11 cellular contexts compared by ENCODE assay signal in the genomic region with DNA sequence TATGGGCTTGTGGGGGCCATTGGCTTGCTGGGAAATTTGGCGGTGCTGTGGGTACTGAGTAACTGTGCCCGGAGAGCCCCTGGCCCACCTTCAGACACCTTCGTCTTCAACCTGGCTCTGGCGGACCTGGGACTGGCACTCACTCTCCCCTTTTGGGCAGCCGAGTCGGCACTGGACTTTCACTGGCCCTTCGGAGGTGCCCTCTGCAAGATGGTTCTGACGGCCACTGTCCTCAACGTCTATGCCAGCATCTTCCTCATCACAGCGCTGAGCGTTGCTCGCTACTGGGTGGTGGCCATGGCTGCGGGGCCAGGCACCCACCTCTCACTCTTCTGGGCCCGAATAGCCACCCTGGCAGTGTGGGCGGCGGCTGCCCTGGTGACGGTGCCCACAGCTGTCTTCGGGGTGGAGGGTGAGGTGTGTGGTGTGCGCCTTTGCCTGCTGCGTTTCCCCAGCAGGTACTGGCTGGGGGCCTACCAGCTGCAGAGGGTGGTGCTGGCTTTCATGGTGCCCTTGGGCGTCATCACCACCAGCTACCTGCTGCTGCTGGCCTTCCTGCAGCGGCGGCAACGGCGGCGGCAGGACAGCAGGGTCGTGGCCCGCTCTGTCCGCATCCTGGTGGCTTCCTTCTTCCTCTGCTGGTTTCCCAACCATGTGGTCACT. TPM values are rescaled to one million over a fixed set of nuclear protein-coding genes. Genes with fewer than 3 reads are reported as not detected.
DNase-seq lines count a peak whose midpoint lies in the region; ATAC-seq and TF ChIP-seq lines count a peak whose summit lies in the region.
"Had no signal": no experiment of that assay in that cellular context is flagged by ENCODE, and none has a peak within 500 bp of the region (broad histone marks: within the 10 kb centered on the region; RNA-seq: fewer than 3 reads in every experiment).

No MANE protein-coding gene starts in this region.

- no peak for TF ChIP-seq CTCF in SK-N-SH (IDR thresholded peaks at IDR 0.05)
- TF ChIP-seq CTCF in Panc1 (IDR thresholded peaks at IDR 0.05) = no peak
- no peak for TF ChIP-seq CTCF in endodermal cell (conservative IDR thresholded peaks at IDR 0.05)

- H3K9me3 ChIP-seq in SK-N-SH (no peaks in the 10 kb centered on the region), Panc1 (ENCODE audit: control insufficient read depth, insufficient read depth, low read depth, low read length) (no peaks in the 10 kb centered on the region), endodermal cell (ENCODE audit: control insufficient read depth, low read length) (no peaks in the 10 kb centered on the region), skeletal muscle satellite cell (replicated peaks; ENCODE audit: low read length) (no peaks in the 10 kb centered on the region)

- 92% methylated on average over 16 of the region's 29 CpGs for WGBS in SK-N-SH (ENCODE audit: low lambda C conversion rate)
- whole genome bisulfite sequencing in endodermal cell (ENCODE audit: insufficient coverage in 1 of 2, insufficient read length in 1 of 2), 2 experiments = 93 to 97% methylated on average over 20 to 29 of the region's 29 CpGs

- H3K79me2 ChIP-seq in SK-N-SH (ENCODE audit: insufficient read depth) = no peaks in the 10 kb centered on the region

- H3K27me3 ChIP-seq in SK-N-SH (ENCODE audit: insufficient read depth) = no peaks in the 10 kb centered on the region
- H3K27me3 ChIP-seq in Panc1 (ENCODE audit: control insufficient read depth, insufficient read depth, low read length) = no peaks in the 10 kb centered on the region
- H3K27me3 ChIP-seq in endodermal cell (ENCODE audit: control insufficient read depth, insufficient read depth, low read length, poor library complexity, severe bottlenecking) = no peaks in the 10 kb centered on the region
- H3K27me3 ChIP-seq in skeletal muscle satellite cell (ENCODE audit: control insufficient read depth, insufficient read depth, low read length) = no peaks in the 10 kb centered on the region

- H3K9me3 Mint-ChIP-seq in endodermal cell = no peaks in the 10 kb centered on the region

- POLR2A ChIA-PET in SK-N-SH (lab: Yijun Ruan, JAX) (no interaction called here), Panc1 (lab: Charles Lee) (interaction anchor here (0.9 kb wide), 1 partner anchor 12 kb away, joined by 5 read pairs; no protein-coding TSS in a partner anchor)

- intact Hi-C loops in Panc1 (cut with micrococcal nuclease; ENCODE audit: unreplicated experiment) = loop anchor here (5.0 kb wide), 1 partner anchor 115 kb away; no protein-coding TSS in a partner anchor

- no peak for TF ChIP-seq EP300 in SK-N-SH (IDR thresholded peaks at IDR 0.05; ENCODE audit: borderline replicate concordance in 1 of 2, low read depth in 1 of 2, low read length in 1 of 2)

- in situ Hi-C loops in Panc1 (cut with HindIII; ENCODE audit: low pct_unique_long_range_greater_than_20kb, low sequenced_read_pairs) = no loop called here

- H3K4me3 Mint-ChIP-seq in endodermal cell = no peak overlapping the region

- BruUV-seq in Panc1 (replicated peaks; lab: Mats Ljungman, UMichigan) = no TSS peak

- CTCF ChIA-PET in SK-N-SH (lab: Yijun Ruan, JAX) = interaction anchor here (2.5 kb wide), 1 partner anchor 47 kb away, joined by 18 read pairs; no protein-coding TSS in a partner anchor
- CTCF ChIA-PET in Panc1 (lab: Charles Lee) = interaction anchor here (2.3 kb wide), 1 partner anchor 48 kb away, joined by 11 read pairs; no protein-coding TSS in a partner anchor

- H3K9ac ChIP-seq in SK-N-SH (no peak overlapping the region), endodermal cell (ENCODE audit: extremely low read depth, low read length, poor library complexity, severe bottlenecking) (no peak overlapping the region), skeletal muscle satellite cell (ENCODE audit: low read depth, low read length) (no peak overlapping the region)

- peaks cover 21% of the 10 kb centered on the region for H3K4me1 Mint-ChIP-seq in endodermal cell

- H3K4me3 ChIP-seq in SK-N-SH (ENCODE audit: low read depth in 2 of 2, low read length in 1 of 2) (no peak overlapping the region), Panc1 (ENCODE audit: low read depth in 2 of 2, low read length in 2 of 2) (peak overlapping the region; percentile 43 to 51), endodermal cell (ENCODE audit: low read length) (no peak overlapping the region), skeletal muscle satellite cell (ENCODE audit: low read length) (no peak overlapping the region)

- no peak overlapping the region for H2AFZ ChIP-seq in SK-N-SH (ENCODE audit: low read depth)

- H3K36me3 Mint-ChIP-seq in endodermal cell (ENCODE audit: low read depth) = peaks cover 10% of the 10 kb centered on the region

- H3K9me2 ChIP-seq in SK-N-SH = no peaks in the 10 kb centered on the region

- no peak for TF ChIP-seq RAD21 in SK-N-SH (IDR thresholded peaks at IDR 0.05; ENCODE audit: low read length)

- peaks cover 17 to 23% of the 10 kb centered on the region in 2 experiments for H3K4me1 ChIP-seq in SK-N-SH (ENCODE audit: control insufficient read depth in 1 of 2, insufficient read depth in 2 of 2, low read depth in 1 of 2, low read length in 1 of 2)
- H3K4me1 ChIP-seq in Panc1 (ENCODE audit: control insufficient read depth, insufficient read depth, low read length) = peaks cover 72% of the 10 kb centered on the region
- no peaks in the 10 kb centered on the region for H3K4me1 ChIP-seq in endodermal cell (ENCODE audit: control insufficient read depth, insufficient read depth, low read length)
- peaks cover 23% of the 10 kb centered on the region for H3K4me1 ChIP-seq in skeletal muscle satellite cell (ENCODE audit: control insufficient read depth, insufficient read depth, low read length)

- no peaks in the 10 kb centered on the region for H4K20me1 ChIP-seq in SK-N-SH (ENCODE audit: insufficient read depth)

- H3K27me3 Mint-ChIP-seq in endodermal cell (ENCODE audit: insufficient read depth) = no peaks in the 10 kb centered on the region

- no peak overlapping the region for H3K4me2 ChIP-seq in SK-N-SH
- H3K4me2 ChIP-seq in skeletal muscle satellite cell (ENCODE audit: low read length) = peak overlapping the region; percentile 19

- peak overlapping the region in 1 of 2 experiments; percentile 71; a peak in 1 of 4 replicates for H3K27ac ChIP-seq in SK-N-SH (ENCODE audit: low read depth in 2 of 2, low read length in 1 of 2)
- peak overlapping the region; percentile 99 for H3K27ac ChIP-seq in Panc1 (ENCODE audit: low read length)
- H3K27ac ChIP-seq in endodermal cell (ENCODE audit: low read depth, low read length) = no peak overlapping the region

- H3K36me3 ChIP-seq in SK-N-SH (replicated peaks in 1 of 2; ENCODE audit: control insufficient read depth in 1 of 2, insufficient read depth in 2 of 2, low read length in 1 of 2) (peaks cover 9 to 13% of the 10 kb centered on the region in 2 experiments), Panc1 (ENCODE audit: control insufficient read depth, insufficient read depth, low read length) (0 out of 2 replicates have a peak, but pooled peaks cover 2% of the 10 kb centered on the region), endodermal cell (ENCODE audit: control insufficient read depth, insufficient read depth, low read length) (peaks cover 11% of the 10 kb centered on the region), skeletal muscle satellite cell (ENCODE audit: insufficient read depth, low read length) (peaks cover 16% of the 10 kb centered on the region)

- H3K27ac Mint-ChIP-seq in endodermal cell = peak overlapping the region; percentile 74

- no peak for ATAC-seq in SK-N-SH treated with all-trans-retinoic acid at 6 μM for 48 hours
- ATAC-seq in Panc1 = no peak

- DNase-seq in SK-N-SH (no peak), Panc1 (ENCODE audit: low read depth, low spot score) (no peak), endodermal cell (no peak), NCI-H82 treated with DMSO at 0.1 percent for 48 hours (lab: John Stamatoyannopoulos, UW; ENCODE audit: unreplicated experiment) (no peak), dermis blood vessel endothelial cell (no peak), NCI-H1694 (lab: John Stamatoyannopoulos, UW) (no peak)
- DNase-seq: hypothalamus; retina; stimulated activated naive CD4-positive, alpha-beta T cell had no signal

- peaks cover 52% of the 10 kb centered on the region for H3F3A ChIP-seq in SK-N-SH (replicated peaks; ENCODE audit: insufficient read depth)

RNA-seq across cellular contexts. Expression of a gene that starts 0.5 kb away (rescaled TPM):
- polyA plus RNA-seq in SK-N-SH (2012; rRNA removed) = not detected in 2 replicates
- polyA plus RNA-seq in SK-N-SH (2012; cell fraction: cytosol; rRNA removed) = not detected in 2 replicates
- not detected in 2 replicates for polyA plus RNA-seq in SK-N-SH (2012; cell fraction: nucleus; rRNA removed)
- total RNA-seq in Panc1 (2021; ENCODE audit: unreplicated experiment) (8.0 TPM), endodermal cell (not detected), dermis blood vessel endothelial cell (0.19 TPM in 1 of 2 replicates, not detected in the other)
- 12.6 TPM for polyA plus RNA-seq in Panc1 (2012; ENCODE audit: insufficient read length)
- not detected for polyA plus RNA-seq in endodermal cell (2013, experiment 1 of 2)
- polyA plus RNA-seq in endodermal cell (2013, experiment 2 of 2) = not detected
- total RNA-seq in skeletal muscle satellite cell (2012; rRNA removed) = 0.44 TPM in 1 of 2 replicates, not detected in the other

RNA-seq across cellular contexts. Expression of a gene that starts 7.8 kb away (rescaled TPM):
- 43.1 and 94.4 TPM in 2 replicates for polyA plus RNA-seq in SK-N-SH (2012; rRNA removed)
- polyA plus RNA-seq in SK-N-SH (2012; cell fraction: cytosol; rRNA removed) = 24.6 and 27.2 TPM in 2 replicates
- 176 and 362 TPM in 2 replicates for polyA plus RNA-seq in SK-N-SH (2012; cell fraction: nucleus; rRNA removed)
- total RNA-seq in Panc1 (2021; ENCODE audit: unreplicated experiment) = 80.4 TPM
- polyA plus RNA-seq in Panc1 (2012; ENCODE audit: insufficient read length) = 33.3 TPM
- 10 to 100 TPM; 67.7 to 76.2 TPM for total RNA-seq in endodermal cell
- polyA plus RNA-seq in endodermal cell (2013, experiment 1 of 2) = 46.7 TPM
- polyA plus RNA-seq in endodermal cell (2013, experiment 2 of 2) = 39.0 TPM
- total RNA-seq in skeletal muscle satellite cell (2012; rRNA removed) = 21.4 and 24.1 TPM in 2 replicates
- total RNA-seq in dermis blood vessel endothelial cell = 25.7 and 32.8 TPM in 2 replicates

RNA-seq across cellular contexts. Expression of a gene that starts 30.8 kb away (rescaled TPM):
- polyA plus RNA-seq in SK-N-SH (2012; rRNA removed) = 28.8 and 35.3 TPM in 2 replicates
- polyA plus RNA-seq in SK-N-SH (2012; cell fraction: cytosol; rRNA removed) = 35.5 and 36.8 TPM in 2 replicates
- 18.0 and 29.0 TPM in 2 replicates for polyA plus RNA-seq in SK-N-SH (2012; cell fraction: nucleus; rRNA removed)
- total RNA-seq in Panc1 (2021; ENCODE audit: unreplicated experiment) (28.1 TPM), endodermal cell (10 to 100 TPM; 26.0 to 39.2 TPM), dermis blood vessel endothelial cell (59.4 and 60.6 TPM in 2 replicates)
- 26.5 TPM for polyA plus RNA-seq in Panc1 (2012; ENCODE audit: insufficient read length)
- 24.9 TPM for polyA plus RNA-seq in endodermal cell (2013, experiment 1 of 2)
- polyA plus RNA-seq in endodermal cell (2013, experiment 2 of 2) = 29.0 TPM
- 18.3 and 19.9 TPM in 2 replicates for total RNA-seq in skeletal muscle satellite cell (2012; rRNA removed)

RNA-seq across cellular contexts. Expression of a gene that starts 36.4 kb away (rescaled TPM):
- 32.4 and 50.8 TPM in 2 replicates for polyA plus RNA-seq in SK-N-SH (2012; rRNA removed)
- polyA plus RNA-seq in SK-N-SH (2012; cell fraction: cytosol; rRNA removed) = 36.5 and 37.6 TPM in 2 replicates
- polyA plus RNA-seq in SK-N-SH (2012; cell fraction: nucleus; rRNA removed) = 165 and 188 TPM in 2 replicates
- total RNA-seq in Panc1 (2021; ENCODE audit: unreplicated experiment) (87.0 TPM), endodermal cell (100 to 1,000 TPM; 134 to 147 TPM), dermis blood vessel endothelial cell (101 and 147 TPM in 2 replicates)
- 90.6 TPM for polyA plus RNA-seq in Panc1 (2012; ENCODE audit: insufficient read length)
- 80.1 TPM for polyA plus RNA-seq in endodermal cell (2013, experiment 1 of 2)
- polyA plus RNA-seq in endodermal cell (2013, experiment 2 of 2) = 71.9 TPM
- 105 and 107 TPM in 2 replicates for total RNA-seq in skeletal muscle satellite cell (2012; rRNA removed)

Comparison
In these comparisons a context has a peak if more than half of its experiments do, and no peak if none do; other contexts are left out.
1. H3K4me3 ChIP-seq: peak in Panc1 (2 of 2); none in SK-N-SH (0 of 2), endodermal cell (single experiment) and skeletal muscle satellite cell (single experiment).